23 cellular contexts compared by ENCODE assay signal in the genomic region with DNA sequence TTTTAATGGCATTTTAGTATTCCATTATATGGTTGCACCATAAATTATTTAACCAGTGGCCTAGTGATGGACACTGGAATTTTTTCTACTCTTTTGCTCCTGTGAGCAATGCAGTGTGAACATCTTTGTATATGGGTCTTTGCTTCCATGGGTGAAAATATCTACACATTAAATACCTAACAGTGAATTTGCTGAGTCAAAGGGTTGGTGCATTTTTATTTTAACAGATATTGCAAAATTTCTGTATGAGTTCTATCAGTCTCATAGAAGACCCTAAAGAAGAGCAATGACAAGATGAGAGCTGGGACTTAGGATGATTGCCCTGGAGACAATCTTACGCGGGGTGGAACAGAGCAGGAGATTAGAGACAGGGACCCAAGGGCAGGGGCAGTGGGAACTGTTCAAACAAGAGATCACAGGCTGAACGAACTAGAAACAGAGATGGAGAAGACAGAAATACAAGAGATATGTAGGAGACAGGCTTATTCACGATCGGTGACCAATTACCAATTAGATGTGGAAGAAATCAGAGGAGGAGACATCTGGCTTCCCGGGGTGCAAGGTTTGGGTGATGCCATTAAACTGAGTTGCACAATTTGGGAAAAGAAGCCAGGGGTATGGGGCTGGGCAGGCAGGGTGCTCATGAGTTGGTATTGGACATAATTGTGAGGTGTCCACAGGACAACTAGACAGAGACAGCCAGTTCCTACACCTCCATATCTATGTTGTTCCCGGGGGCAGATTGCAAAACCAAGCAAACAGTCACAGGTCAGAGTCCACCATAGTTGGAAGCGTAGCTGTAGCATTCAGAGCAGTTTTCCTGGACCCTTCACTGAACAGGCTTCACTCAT. TPM values are rescaled to one million over a fixed set of nuclear protein-coding genes. Genes with fewer than 3 reads are reported as not detected.
"Had no signal": no experiment of that assay in that cellular context is flagged by ENCODE, and none has a peak within 500 bp of the region (broad histone marks: within the 10 kb centered on the region; RNA-seq: fewer than 3 reads in every experiment).

No MANE protein-coding gene starts in this region.

- H3K36me3 ChIP-seq: ascending aorta, breast epithelium, gastrocnemius medialis, neutrophil, thyroid gland had no signal

- H3K4me3 Mint-ChIP-seq: activated CD4-positive, alpha-beta T cell treated with anti-CD3 and anti-CD28 coated beads, Interleukin-2, amount 10 ng/mL, durations not matched to agents 7 days and 5 days; activated CD8-positive, alpha-beta T cell treated with anti-CD3 and anti-CD28 coated beads, Interleukin-2, amount 10 ng/mL, durations not matched to agents 7 days and 5 days; activated naive CD4-positive, alpha-beta T cell treated with anti-CD3 and anti-CD28 coated beads, Interleukin-2, amount 10 ng/mL, durations not matched to agents 7 days and 5 days; activated T-cell treated with anti-CD3 and anti-CD28 coated beads, Interleukin-2, amount 50 U/mL, for 24 hours; naive thymus-derived CD8-positive, alpha-beta T cell had no signal

- H3K27ac Mint-ChIP-seq: activated CD4-positive, alpha-beta T cell treated with anti-CD3 and anti-CD28 coated beads, Interleukin-2, amount 10 ng/mL, durations not matched to agents 7 days and 5 days; activated CD8-positive, alpha-beta T cell treated with anti-CD3 and anti-CD28 coated beads, Interleukin-2, amount 10 ng/mL, durations not matched to agents 7 days and 5 days; activated naive CD4-positive, alpha-beta T cell treated with anti-CD3 and anti-CD28 coated beads, Interleukin-2, amount 10 ng/mL, durations not matched to agents 7 days and 5 days; activated T-cell treated with anti-CD3 and anti-CD28 coated beads, Interleukin-2, amount 50 U/mL, for 24 hours; activated T-helper 2 cell treated with anti-CD3 and anti-CD28 coated beads, Interferon-gamma antibody, Interleukin-2, Interleukin-4, amounts not matched to agents 10 μg/mL and 5 μg/mL and 100 μg/mL, durations not matched to agents 14 hours and 24 hours and 36 hours; naive thymus-derived CD8-positive, alpha-beta T cell had no signal

- H3K9ac ChIP-seq: parathyroid adenoma had no signal

- H3K9me3 ChIP-seq: ascending aorta, breast epithelium, gastrocnemius medialis, neutrophil, thyroid gland had no signal

- H3K36me3 Mint-ChIP-seq: activated naive CD4-positive, alpha-beta T cell treated with anti-CD3 and anti-CD28 coated beads, Interleukin-2, amount 10 ng/mL, durations not matched to agents 7 days and 5 days; naive thymus-derived CD8-positive, alpha-beta T cell had no signal

- H3K27ac ChIP-seq: ascending aorta, breast epithelium, gastrocnemius medialis, neutrophil, parathyroid adenoma, thyroid gland had no signal

- DNase-seq: activated CD4-positive, alpha-beta T cell treated with anti-CD3 and anti-CD28 coated beads, Interleukin-2, amount 10 ng/mL, durations not matched to agents 7 days and 5 days; activated CD8-positive, alpha-beta T cell treated with anti-CD3 and anti-CD28 coated beads, Interleukin-2, amount 10 ng/mL, durations not matched to agents 7 days and 5 days; activated naive CD4-positive, alpha-beta T cell treated with anti-CD3 and anti-CD28 coated beads, Interleukin-2, amount 10 ng/mL, durations not matched to agents 7 days and 5 days; activated T-cell treated with anti-CD3 and anti-CD28 coated beads, Interleukin-2, amount 50 U/mL, for 24 hours; cerebellar nuclear complex; effector CD4-positive, alpha-beta T cell; gastrocnemius medialis; head of caudate nucleus; mesenchymal stem cell; naive thymus-derived CD8-positive, alpha-beta T cell; stimulated activated CD4-positive, alpha-beta T cell treated with anti-CD3 and anti-CD28 coated beads, Interleukin-2, amount 100 ng/mL, for 24 hours; stimulated activated naive CD4-positive, alpha-beta T cell treated with Interleukin-2 at 50 U/mL for 16 hours; T1000; thyroid gland had no signal

- ATAC-seq: activated CD8-positive, alpha-beta T cell treated with anti-CD3 and anti-CD28 coated beads, Interleukin-2, amount 10 ng/mL, durations not matched to agents 7 days and 5 days; esophagus mucosa; gastrocnemius medialis; naive thymus-derived CD8-positive, alpha-beta T cell had no signal

- H3K4me1 ChIP-seq: ascending aorta, breast epithelium, gastrocnemius medialis, parathyroid adenoma, thyroid gland had no signal

- H2AFZ ChIP-seq: parathyroid adenoma had no signal

- H3K9me3 Mint-ChIP-seq: activated CD4-positive, alpha-beta T cell treated with anti-CD3 and anti-CD28 coated beads, Interleukin-2, amount 10 ng/mL, durations not matched to agents 7 days and 5 days; activated naive CD4-positive, alpha-beta T cell treated with anti-CD3 and anti-CD28 coated beads, Interleukin-2, amount 10 ng/mL, durations not matched to agents 7 days and 5 days; activated T-cell treated with anti-CD3 and anti-CD28 coated beads, Interleukin-2, amount 50 U/mL, for 24 hours; activated T-helper 2 cell treated with anti-CD3 and anti-CD28 coated beads, Interferon-gamma antibody, Interleukin-2, Interleukin-4, amounts not matched to agents 10 μg/mL and 5 μg/mL and 100 μg/mL, durations not matched to agents 14 hours and 24 hours and 36 hours; naive thymus-derived CD8-positive, alpha-beta T cell had no signal

- H3K79me2 ChIP-seq: parathyroid adenoma had no signal

- H3K4me1 Mint-ChIP-seq: activated CD4-positive, alpha-beta T cell treated with anti-CD3 and anti-CD28 coated beads, Interleukin-2, amount 10 ng/mL, durations not matched to agents 7 days and 5 days; activated naive CD4-positive, alpha-beta T cell treated with anti-CD3 and anti-CD28 coated beads, Interleukin-2, amount 10 ng/mL, durations not matched to agents 7 days and 5 days; naive thymus-derived CD8-positive, alpha-beta T cell had no signal

- H3K4me3 ChIP-seq: ascending aorta, breast epithelium, gastrocnemius medialis, thyroid gland had no signal

- H3K27me3 ChIP-seq: ascending aorta, breast epithelium, thyroid gland had no signal

RNA-seq across cellular contexts. Expression of gene ABCC11, which starts 43.1 kb away (rescaled TPM):
- total RNA-seq: activated CD8-positive, alpha-beta T cell treated with anti-CD3 and anti-CD28 coated beads, Interleukin-2, amount 10 ng/mL, durations not matched to agents 7 days and 5 days; ascending aorta; kidney epithelial cell; T-helper 1 cell treated with Interleukin-12 subunit alpha and Interleukin-12 subunit beta and Interleukin-4 antibody, amounts not matched to agents 30 ng/mL and 1 ng/mL, for 36 hours had no signal

RNA-seq across cellular contexts. Expression of gene ABCC12, which starts 48.4 kb away (rescaled TPM):
- total RNA-seq: activated CD4-positive, alpha-beta T cell treated with anti-CD3 and anti-CD28 coated beads, Interleukin-2, amount 10 ng/mL, durations not matched to agents 7 days and 5 days; activated CD8-positive, alpha-beta T cell treated with anti-CD3 and anti-CD28 coated beads, Interleukin-2, amount 10 ng/mL, durations not matched to agents 7 days and 5 days; activated T-helper 2 cell treated with anti-CD3 and anti-CD28 coated beads, Interferon-gamma antibody, Interleukin-2, Interleukin-4, amounts not matched to agents 10 μg/mL and 5 μg/mL and 100 μg/mL, durations not matched to agents 14 hours and 24 hours and 36 hours; ascending aorta; esophagus mucosa; kidney epithelial cell; naive thymus-derived CD8-positive, alpha-beta T cell; subcutaneous adipose tissue; T-helper 1 cell treated with Interleukin-12 subunit alpha and Interleukin-12 subunit beta and Interleukin-4 antibody, amounts not matched to agents 30 ng/mL and 1 ng/mL, for 36 hours had no signal
- polyA plus RNA-seq: naive thymus-derived CD8-positive, alpha-beta T cell had no signal
